Comparison of ENCODE assay signal across 15 cellular contexts in genomic region chr1:2604156-2604853, GRCh38. TPM values are rescaled to one million over a fixed set of nuclear protein-coding genes. Genes with fewer than 3 reads are reported as not detected.
A peak's percentile ranks its signal among the peaks of the same experiment; 100 is the strongest.
DNase-seq lines count a peak whose midpoint lies in the region; ATAC-seq and TF ChIP-seq lines count a peak whose summit lies in the region.
"Had no signal": no experiment of that assay in that cellular context is flagged by ENCODE, and none has a peak within 500 bp of the region (broad histone marks: within the 10 kb centered on the region; RNA-seq: fewer than 3 reads in every experiment).

No MANE protein-coding gene starts in this region.

- WGBS in right lobe of liver (ENCODE audit: insufficient coverage, low coverage, low lambda C conversion rate, missing lambda C conversion rate), result 67% methylated on average over 5 of the region's 20 CpGs

- TF ChIP-seq POLR2A in right lobe of liver (IDR thresholded peaks at IDR 0.05), result no peak

- no peaks in the 10 kb centered on the region for H3K4me1 Mint-ChIP-seq in natural killer cell treated with Interleukin-12 subunit alpha and Interleukin-12 subunit beta and Interleukin-15 and Interleukin-18, amount 100 ng/mL, for 72 hours (ENCODE audit: low read depth in 2 of 2)
- no peaks in the 10 kb centered on the region for H3K4me1 Mint-ChIP-seq in natural killer cell
- H3K4me1 Mint-ChIP-seq: CD4-positive, alpha-beta memory T cell; H9 had no signal

- H3K4me3 ChIP-seq in RWPE2 (ENCODE audit: severe bottlenecking) (no peak overlapping the region), right lobe of liver (no peak overlapping the region)

- H3K27me3 ChIP-seq in RWPE2 (ENCODE audit: insufficient read depth, poor library complexity, severe bottlenecking) (peaks cover 16% of the 10 kb centered on the region), right lobe of liver (no peaks in the 10 kb centered on the region)

- DNase-seq in natural killer cell treated with Interleukin-12 subunit alpha and Interleukin-12 subunit beta and Interleukin-15 and Interleukin-18, amount 100 ng/mL, for 72 hours (ENCODE audit: low spot score), result peak; percentile 58
- DNase-seq in natural killer cell, result no peak
- no peak for DNase-seq in RWPE2 (ENCODE audit: low spot score)
- peak in 2 of 3 donors; percentile 41 to 51 for DNase-seq in right lobe of liver
- DNase-seq in ureter (ENCODE audit: low spot score), result peak; percentile 32
- DNase-seq in NCI-H1105 (lab: John Stamatoyannopoulos, UW), result no peak
- no peak for DNase-seq in T1000 (lab: John Stamatoyannopoulos, UW)
- DNase-seq: Calu3; CD4-positive, alpha-beta memory T cell; H9; NCI-H2029; NCI-H2171 treated with DMSO at 0.1 percent for 48 hours; NCI-H748 treated with DMSO at 0.1 percent for 48 hours; OCI-M1 had no signal

- TF ChIP-seq CTCF in natural killer cell (IDR thresholded peaks at IDR 0.05) (no peak), RWPE2 (IDR thresholded peaks at IDR 0.05; ENCODE audit: poor library complexity, severe bottlenecking) (no peak), right lobe of liver (IDR thresholded peaks at IDR 0.05) (no peak)

- H3K27ac ChIP-seq in RWPE2 (ENCODE audit: poor library complexity, severe bottlenecking) (no peak overlapping the region), right lobe of liver (no peak overlapping the region)

- no peaks in the 10 kb centered on the region for H3K4me1 ChIP-seq in RWPE2 (ENCODE audit: insufficient read depth, poor library complexity, severe bottlenecking)
- H3K4me1 ChIP-seq in right lobe of liver, result no peaks in the 10 kb centered on the region

- no peak overlapping the region for H3K4me3 Mint-ChIP-seq in natural killer cell treated with Interleukin-12 subunit alpha and Interleukin-12 subunit beta and Interleukin-15 and Interleukin-18, amount 100 ng/mL, for 72 hours
- H3K4me3 Mint-ChIP-seq in natural killer cell, result no peak overlapping the region
- H3K4me3 Mint-ChIP-seq: CD4-positive, alpha-beta memory T cell; H9 had no signal

- ATAC-seq in natural killer cell treated with Interleukin-12 subunit alpha and Interleukin-12 subunit beta and Interleukin-15 and Interleukin-18, amount 100 ng/mL, for 72 hours, result no peak
- no peak for ATAC-seq in natural killer cell
- peak; percentile 24; the same call in 1 of the 3 replicates for ATAC-seq in RWPE2 (ENCODE audit: low read depth)
- peak in 1 of 4 donors; percentile 3 for ATAC-seq in right lobe of liver

- H3K27ac Mint-ChIP-seq in natural killer cell treated with Interleukin-12 subunit alpha and Interleukin-12 subunit beta and Interleukin-15 and Interleukin-18, amount 100 ng/mL, for 72 hours, result no peak overlapping the region
- H3K27ac Mint-ChIP-seq in natural killer cell, result no peak overlapping the region
- H3K27ac Mint-ChIP-seq: CD4-positive, alpha-beta memory T cell; H9 had no signal

- H3K36me3 Mint-ChIP-seq in natural killer cell treated with Interleukin-12 subunit alpha and Interleukin-12 subunit beta and Interleukin-15 and Interleukin-18, amount 100 ng/mL, for 72 hours, result no peaks in the 10 kb centered on the region
- H3K36me3 Mint-ChIP-seq in natural killer cell, result no peaks in the 10 kb centered on the region
- H3K36me3 Mint-ChIP-seq: CD4-positive, alpha-beta memory T cell had no signal

- intact Hi-C loops in natural killer cell (cut with micrococcal nuclease), result no loop called here
- intact Hi-C loops in right lobe of liver (cut with DNase I), result loop anchor here in 1 of 2 donors (10.0 kb wide), 1 partner anchor 170 kb away; no protein-coding TSS in a partner anchor

- peaks cover 0 to 7% of the 10 kb centered on the region in 2 donors for H3K27me3 Mint-ChIP-seq in natural killer cell treated with Interleukin-12 subunit alpha and Interleukin-12 subunit beta and Interleukin-15 and Interleukin-18, amount 100 ng/mL, for 72 hours
- H3K27me3 Mint-ChIP-seq in natural killer cell (ENCODE audit: low read depth in 2 of 2), result peaks cover 8 to 12% of the 10 kb centered on the region in 2 donors

- no peaks in the 10 kb centered on the region for H3K9me3 Mint-ChIP-seq in natural killer cell treated with Interleukin-12 subunit alpha and Interleukin-12 subunit beta and Interleukin-15 and Interleukin-18, amount 100 ng/mL, for 72 hours
- no peaks in the 10 kb centered on the region for H3K9me3 Mint-ChIP-seq in natural killer cell

- H3K36me3 ChIP-seq in RWPE2 (ENCODE audit: low read depth) (no peaks in the 10 kb centered on the region), right lobe of liver (no peaks in the 10 kb centered on the region)

- no peaks in the 10 kb centered on the region for H3K9me3 ChIP-seq in RWPE2 (ENCODE audit: severe bottlenecking)
- H3K9me3 ChIP-seq in right lobe of liver, result no peaks in the 10 kb centered on the region

RNA-seq across cellular contexts. Expression of gene PRXL2B, which starts 17.7 kb away (rescaled TPM):
- total RNA-seq in natural killer cell treated with Interleukin-12 subunit alpha and Interleukin-12 subunit beta and Interleukin-15 and Interleukin-18, amount 100 ng/mL, for 72 hours, result 10 to 100 TPM in 1 of 2 donors, 1 to 10 TPM in 1; 9.1 to 18.5 TPM
- total RNA-seq in natural killer cell (10 to 100 TPM; 11.3 to 15.1 (median 11.6) TPM), right lobe of liver (10 to 100 TPM in 3 of 6 experiments, 1 to 10 TPM in 3; 5.1 to 18.6 (median 11.1) TPM), ureter (37.1 TPM)

RNA-seq across cellular contexts. Expression of gene MMEL1, which starts 28.5 kb away (rescaled TPM):
- under 1 TPM in 1 of 2 donors, not detected in 1; 0.81 TPM for total RNA-seq in natural killer cell treated with Interleukin-12 subunit alpha and Interleukin-12 subunit beta and Interleukin-15 and Interleukin-18, amount 100 ng/mL, for 72 hours
- total RNA-seq in natural killer cell (1 to 10 TPM in 2 of 3 donors, not detected in 1; 1.3 to 2.0 TPM), right lobe of liver (1 to 10 TPM in 2 of 6 experiments, not detected in 4; 1.2 to 2.0 TPM), ureter (18.1 TPM)
- total RNA-seq: HT1080 had no signal

RNA-seq across cellular contexts. Expression of gene TNFRSF14, which starts 48.1 kb away (rescaled TPM):
- total RNA-seq in natural killer cell treated with Interleukin-12 subunit alpha and Interleukin-12 subunit beta and Interleukin-15 and Interleukin-18, amount 100 ng/mL, for 72 hours, result 100 to 1,000 TPM in 1 of 2 donors, 10 to 100 TPM in 1; 93.2 to 118 TPM
- total RNA-seq in natural killer cell (100 to 1,000 TPM; 228 to 266 (median 262) TPM), right lobe of liver (10 to 100 TPM; 31.0 to 54.8 (median 41.1) TPM), ureter (160 TPM)

Comparison
In these comparisons a context has a peak if more than half of its experiments do, and no peak if none do; other contexts are left out.
1. DNase-seq: peak in natural killer cell treated with Interleukin-12 subunit alpha and Interleukin-12 subunit beta and Interleukin-15 and Interleukin-18, amount 100 ng/mL, for 72 hours (single experiment), right lobe of liver (2 of 3) and ureter (single experiment); none in natural killer cell (single experiment), RWPE2 (single experiment), NCI-H1105 (single experiment) and T1000 (single experiment).